Comparison of ENCODE assay signal across 1 cellular context in the genomic region with DNA sequence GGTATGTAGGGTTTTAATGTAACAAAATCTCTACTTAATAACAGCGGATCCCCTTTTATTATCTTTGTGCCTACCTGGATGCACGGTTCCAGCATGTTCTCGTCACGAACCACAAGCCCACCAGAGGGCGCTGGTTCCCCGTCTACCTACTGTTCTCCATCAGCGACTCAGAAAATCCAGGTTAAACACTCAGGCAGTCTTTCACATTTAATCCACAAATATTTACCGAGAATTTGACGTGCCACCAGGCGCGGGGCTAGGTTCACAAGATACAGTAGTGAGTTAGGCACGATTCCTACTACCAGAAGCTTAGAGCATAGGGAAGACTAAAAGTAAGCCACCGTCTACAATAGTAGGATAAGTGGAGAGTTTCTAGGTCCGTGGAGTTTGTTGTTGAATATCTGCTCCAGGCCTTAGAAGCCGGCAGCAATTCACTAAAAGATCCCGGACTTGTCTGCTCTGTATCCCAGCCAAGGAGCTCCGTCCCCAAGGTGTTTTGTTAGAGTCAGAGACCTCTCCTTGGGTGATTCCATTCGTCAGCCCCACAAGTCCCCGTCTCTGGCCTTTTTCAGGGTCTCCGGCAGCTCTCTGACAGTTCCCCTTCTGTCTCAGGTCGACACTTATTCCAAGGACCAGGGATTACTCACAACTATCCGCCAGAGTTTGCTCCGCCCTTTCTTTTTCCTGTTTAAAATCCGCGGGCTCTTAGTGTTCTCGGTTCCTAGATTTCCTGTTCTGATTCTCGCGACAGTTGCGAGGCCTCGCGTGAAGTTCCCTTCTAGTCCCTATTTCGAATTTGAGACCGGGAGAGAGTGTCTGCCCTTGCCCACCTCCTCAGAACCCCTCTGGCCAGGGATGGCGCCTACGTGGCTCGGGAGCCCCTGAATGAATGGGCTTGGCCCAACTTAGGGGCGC.
TF ChIP-seq lines count a peak whose summit lies in the region.

No MANE protein-coding gene starts in this region.

TF ChIP-seq in endothelial cell of umbilical vein, 7 proteins besides CTCF, POLR2A, EP300 and RAD21:
- TF ChIP-seq JUN (IDR thresholded peaks at IDR 0.05; ENCODE audit: borderline replicate concordance, insufficient read depth, insufficient read length, low read depth) (no peak), POLR2AphosphoS5 (IDR thresholded peaks at IDR 0.05; ENCODE audit: insufficient read depth, low read depth, low read length) (peak; percentile 33)
TF ChIP-seq in endothelial cell of umbilical vein: peak in this region for 1.
